ENCODE assay signal across 8 cellular contexts in genomic region chr2:127885780-127886592, GRCh38. TPM values are rescaled to one million over a fixed set of nuclear protein-coding genes. Genes with fewer than 3 reads are reported as not detected.
A peak's percentile ranks its signal among the peaks of the same experiment; 100 is the strongest.
DNase-seq lines count a peak whose midpoint lies in the region; ATAC-seq, FAIRE-seq and TF ChIP-seq lines count a peak whose summit lies in the region.
"Not testable (repeated sequence)": the region's sequence is repeated elsewhere in the genome, so short reads cannot be mapped to it uniquely, and the experiment has no call there.

AMMECR1L (minus strand) TSS chr2:127885956; CDS start chr2:127874234, 11,722 bp downstream.

- H3K4me1 ChIP-seq in mononuclear cell (ENCODE audit: insufficient read depth, low read length) = peaks cover 19% of the 10 kb centered on the region

- H3K9me3 Mint-ChIP-seq in Calu3 (ENCODE audit: low read depth, unreplicated experiment) = not testable (repeated sequence)

- peak within 1 kb of the TSS; percentile 55 for H3K4me3 ChIP-seq in mononuclear cell (ENCODE audit: low read length)

- H3K27me3 Mint-ChIP-seq in Calu3 (ENCODE audit: unreplicated experiment) = not testable (repeated sequence)

- H3K27ac Mint-ChIP-seq in Calu3 (ENCODE audit: unreplicated experiment) = peak within 1 kb of the TSS; percentile 92

- H3K27me3 ChIP-seq in mononuclear cell (ENCODE audit: insufficient read depth, low read length) = not testable (repeated sequence)

- not testable (repeated sequence) for TF ChIP-seq CTCF in Calu3 (IDR thresholded peaks at IDR 0.05; ENCODE audit: unreplicated experiment)

- not testable (repeated sequence) for H3K9me3 ChIP-seq in mononuclear cell (ENCODE audit: low read depth, low read length)

- intact Hi-C loops in Calu3 (cut with micrococcal nuclease; ENCODE audit: unreplicated experiment) = not testable (repeated sequence)

- BruUV-seq in Calu3 (replicated peaks; lab: Mats Ljungman, UMichigan) = not testable (repeated sequence)

- DNase-seq in Calu3 (peak; percentile 79), HTR-8/SVneo (ENCODE audit: insufficient read length, low spot score) (peak; percentile 31), RPMI8226 (peak; percentile 73), erythroblast (lab: John Stamatoyannopoulos, UW) (peak; percentile 82 to 90)
- DNase-seq in activated T-cell treated with anti-CD3 and anti-CD28 coated beads, Interleukin-2, amount 50 U/mL, for 48 hours = peak; percentile 80 to 84
- peak; percentile 48 to 55 for DNase-seq in stimulated activated CD8-positive, alpha-beta memory T cell treated with anti-CD3 and anti-CD28 coated beads, Interleukin-15, amount 100 ng/mL, for 4 hours (ENCODE audit: low read depth in 2 of 2)

- peaks cover 25% of the 10 kb centered on the region for H3K4me1 Mint-ChIP-seq in Calu3 (ENCODE audit: low read depth, unreplicated experiment)

- H3K36me3 Mint-ChIP-seq in Calu3 (ENCODE audit: insufficient read depth, unreplicated experiment) = peaks cover 41% of the 10 kb centered on the region

- peak; percentile 48 for TF ChIP-seq POLR2A in erythroblast (IDR thresholded peaks at IDR 0.05; ENCODE audit: low read length)

- ATAC-seq in GM21515 (IDR thresholded peaks at IDR 0.05; ENCODE audit: unreplicated experiment) = peak; percentile 91

- FAIRE-seq in HTR-8/SVneo (lab: Jason Lieb, UNC) = not testable (repeated sequence)

- H3K4me3 Mint-ChIP-seq in Calu3 (ENCODE audit: low read depth, unreplicated experiment) = peak within 1 kb of the TSS; percentile 92

- CTCF ChIA-PET in Calu3 (lab: Charles Lee) = not testable (repeated sequence)

RNA-seq across cellular contexts. Expression of gene AMMECR1L, which starts in this region (rescaled TPM):
- total RNA-seq in Calu3 (2022) = 19.8 and 21.6 TPM in 2 replicates
- total RNA-seq in mononuclear cell = 7.0 TPM

Comparison
In these comparisons a context has a peak if more than half of its experiments do, and no peak if none do; other contexts are left out.
1. Peak in every context shown above with its lines: DNase-seq, ATAC-seq and H3K4me3 ChIP-seq.
2. DNase-seq: peak in every context shown above with its lines; median percentile 86 in erythroblast; 82 in activated T-cell treated with anti-CD3 and anti-CD28 coated beads, Interleukin-2, amount 50 U/mL, for 48 hours; 79 in Calu3; 73 in RPMI8226; 52 in stimulated activated CD8-positive, alpha-beta memory T cell treated with anti-CD3 and anti-CD28 coated beads, Interleukin-15, amount 100 ng/mL, for 4 hours; 31 in HTR-8/SVneo.